ENCODE assay signal across 1 cellular context in genomic region chr20:49825521-49826033, GRCh38.
TF ChIP-seq lines count a peak whose summit lies in the region.

No MANE protein-coding gene starts in this region.

TF ChIP-seq in HepG2, 621 proteins besides CTCF, POLR2A, EP300 and RAD21 (continued from another document and continues in another):
- TF ChIP-seq ZHX2 (IDR thresholded peaks at IDR 0.05; ENCODE audit: low read depth) (no peak), ZHX2 (CRISPR knock-in tag; IDR thresholded peaks at IDR 0.05; ENCODE audit: borderline replicate concordance) (no peak), ZNF784 (CRISPR knock-in tag; IDR thresholded peaks at IDR 0.05; ENCODE audit: borderline replicate concordance) (no peak), HOMEZ (CRISPR knock-in tag; IDR thresholded peaks at IDR 0.05; ENCODE audit: low read depth) (peak; percentile 47; the same call in 1 of the 2 replicates), KAT8 (CRISPR knock-in tag; IDR thresholded peaks at IDR 0.05) (no peak), MLX (CRISPR knock-in tag; IDR thresholded peaks at IDR 0.05) (no peak), MATR3 (CRISPR knock-in tag; IDR thresholded peaks at IDR 0.05) (no peak), KDM3A (CRISPR knock-in tag; IDR thresholded peaks at IDR 0.05; ENCODE audit: low read depth) (no peak), ZNF615 (CRISPR knock-in tag; IDR thresholded peaks at IDR 0.05; ENCODE audit: borderline replicate concordance) (no peak), SALL1 (CRISPR knock-in tag; IDR thresholded peaks at IDR 0.05) (peak; percentile 23; the same call in 1 of the 2 replicates), ZNF780A (CRISPR knock-in tag; IDR thresholded peaks at IDR 0.05) (no peak), RBFOX2 (IDR thresholded peaks at IDR 0.05; ENCODE audit: low read depth, low read length) (no peak), TCF12 (IDR thresholded peaks at IDR 0.05) (no peak), TCF12 (CRISPR knock-in tag; IDR thresholded peaks at IDR 0.05) (no peak), SKIL (CRISPR knock-in tag; IDR thresholded peaks at IDR 0.05; ENCODE audit: borderline replicate concordance) (no peak), TIGD3 (CRISPR knock-in tag; IDR thresholded peaks at IDR 0.05; ENCODE audit: borderline replicate concordance) (no peak), ZNF318 (CRISPR knock-in tag; IDR thresholded peaks at IDR 0.05) (no peak), NAIF1 (CRISPR knock-in tag; IDR thresholded peaks at IDR 0.05; ENCODE audit: borderline replicate concordance) (no peak), ARNT2 (CRISPR knock-in tag; IDR thresholded peaks at IDR 0.05; ENCODE audit: low read depth) (no peak), MXI1 (IDR thresholded peaks at IDR 0.05; ENCODE audit: borderline replicate concordance, low read depth, low read length) (0 out of 3 replicates have a peak, but pooled peaks have one; percentile 29), BRD4 (CRISPR knock-in tag; IDR thresholded peaks at IDR 0.05) (no peak), ATAD3A (CRISPR knock-in tag; IDR thresholded peaks at IDR 0.05) (no peak), ETV5 (CRISPR knock-in tag; IDR thresholded peaks at IDR 0.05; ENCODE audit: borderline replicate concordance) (no peak), DNMT1 (CRISPR knock-in tag; IDR thresholded peaks at IDR 0.05) (no peak), PHF20 (CRISPR knock-in tag; IDR thresholded peaks at IDR 0.05) (no peak), KMT2B (CRISPR knock-in tag; IDR thresholded peaks at IDR 0.05) (no peak), ZFP62 (CRISPR knock-in tag; IDR thresholded peaks at IDR 0.05) (no peak), NPAS2 (CRISPR knock-in tag; IDR thresholded peaks at IDR 0.05; ENCODE audit: borderline replicate concordance) (no peak), SIX4 (CRISPR knock-in tag; IDR thresholded peaks at IDR 0.05) (peak; percentile 3; the same call in 1 of the 2 replicates), HNRNPK (IDR thresholded peaks at IDR 0.05; ENCODE audit: low read depth, low read length, poor library complexity, severe bottlenecking) (no peak), ZNF574 (CRISPR knock-in tag; IDR thresholded peaks at IDR 0.05) (peak; percentile 45; the same call in 1 of the 2 replicates), NFE2L2 (IDR thresholded peaks at IDR 0.05; ENCODE audit: low read length) (no peak), ZNF180 (CRISPR knock-in tag; IDR thresholded peaks at IDR 0.05; ENCODE audit: borderline replicate concordance, low read depth) (no peak)
